ENCODE assay signal across 1 cellular context in the genomic region with DNA sequence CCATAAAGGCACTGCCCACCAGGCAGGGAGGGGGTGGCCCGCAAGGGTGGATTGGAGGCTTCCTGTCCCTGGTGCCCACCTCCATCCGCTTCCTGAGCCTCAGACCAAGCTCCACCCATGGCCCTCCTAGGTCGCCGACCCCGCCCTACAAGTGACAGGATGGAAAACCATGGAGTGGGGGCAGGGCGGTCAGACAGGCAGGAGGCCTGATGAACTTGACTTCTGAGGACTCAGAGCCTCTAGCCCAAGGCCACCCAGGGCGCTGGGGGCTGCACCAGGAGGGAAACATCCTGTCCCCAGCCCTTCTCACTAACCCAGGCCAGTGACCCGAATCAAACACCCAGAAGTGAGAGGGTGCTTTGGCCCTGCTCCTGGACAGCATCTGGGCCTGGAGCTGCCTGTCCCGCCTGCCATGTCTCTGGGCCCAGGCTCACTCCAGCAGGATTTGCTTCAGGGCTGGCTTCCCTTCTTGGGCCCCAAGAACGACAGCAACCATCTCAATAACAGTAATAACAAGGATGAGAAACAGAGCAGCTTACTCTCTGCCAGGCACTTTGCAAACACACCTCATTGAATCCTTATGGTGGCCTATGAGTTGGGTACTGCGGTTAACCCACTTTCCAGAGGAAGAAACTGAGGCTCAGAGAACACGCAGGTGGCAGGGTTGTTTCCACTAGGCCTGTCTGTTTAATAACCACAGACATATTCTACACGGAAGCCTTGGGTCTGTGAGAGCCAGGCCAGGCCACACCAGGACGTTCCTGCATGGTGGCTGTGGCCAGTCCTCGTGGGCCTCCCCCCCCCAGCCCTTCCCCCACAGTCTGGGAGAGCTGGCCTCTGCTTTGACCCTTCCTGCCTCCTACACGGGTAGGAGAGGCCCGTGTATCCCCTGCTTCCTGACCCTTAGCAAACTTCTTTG.
TF ChIP-seq lines count a peak whose summit lies in the region.

No MANE protein-coding gene starts in this region.

TF ChIP-seq in HepG2, 621 proteins besides CTCF, POLR2A, EP300 and RAD21 (continued from another document and continues in another):
- TF ChIP-seq, protein P1, sequence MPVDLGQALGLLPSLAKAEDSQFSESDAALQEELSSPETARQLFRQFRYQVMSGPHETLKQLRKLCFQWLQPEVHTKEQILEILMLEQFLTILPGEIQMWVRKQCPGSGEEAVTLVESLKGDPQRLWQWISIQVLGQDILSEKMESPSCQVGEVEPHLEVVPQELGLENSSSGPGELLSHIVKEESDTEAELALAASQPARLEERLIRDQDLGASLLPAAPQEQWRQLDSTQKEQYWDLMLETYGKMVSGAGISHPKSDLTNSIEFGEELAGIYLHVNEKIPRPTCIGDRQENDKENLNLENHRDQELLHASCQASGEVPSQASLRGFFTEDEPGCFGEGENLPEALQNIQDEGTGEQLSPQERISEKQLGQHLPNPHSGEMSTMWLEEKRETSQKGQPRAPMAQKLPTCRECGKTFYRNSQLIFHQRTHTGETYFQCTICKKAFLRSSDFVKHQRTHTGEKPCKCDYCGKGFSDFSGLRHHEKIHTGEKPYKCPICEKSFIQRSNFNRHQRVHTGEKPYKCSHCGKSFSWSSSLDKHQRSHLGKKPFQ (CRISPR knock-in tag; IDR thresholded peaks at IDR 0.05; ENCODE audit: insufficient replicate concordance), result no peak
- TF ChIP-seq ZNF720 (CRISPR knock-in tag; IDR thresholded peaks at IDR 0.05), result no peak
- no peak for TF ChIP-seq ZSCAN12 (CRISPR knock-in tag; IDR thresholded peaks at IDR 0.05)
- TF ChIP-seq FOSL1 (CRISPR knock-in tag; IDR thresholded peaks at IDR 0.05; ENCODE audit: borderline replicate concordance), result no peak
- TF ChIP-seq, protein P2, sequence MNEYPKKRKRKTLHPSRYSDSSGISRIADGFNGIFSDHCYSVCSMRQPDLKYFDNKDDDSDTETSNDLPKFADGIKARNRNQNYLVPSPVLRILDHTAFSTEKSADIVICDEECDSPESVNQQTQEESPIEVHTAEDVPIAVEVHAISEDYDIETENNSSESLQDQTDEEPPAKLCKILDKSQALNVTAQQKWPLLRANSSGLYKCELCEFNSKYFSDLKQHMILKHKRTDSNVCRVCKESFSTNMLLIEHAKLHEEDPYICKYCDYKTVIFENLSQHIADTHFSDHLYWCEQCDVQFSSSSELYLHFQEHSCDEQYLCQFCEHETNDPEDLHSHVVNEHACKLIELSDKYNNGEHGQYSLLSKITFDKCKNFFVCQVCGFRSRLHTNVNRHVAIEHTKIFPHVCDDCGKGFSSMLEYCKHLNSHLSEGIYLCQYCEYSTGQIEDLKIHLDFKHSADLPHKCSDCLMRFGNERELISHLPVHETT (CRISPR knock-in tag; conservative IDR thresholded peaks at IDR 0.05), result peak; percentile 54; the same call in 1 of the 2 replicates
- TF ChIP-seq, protein P3, sequence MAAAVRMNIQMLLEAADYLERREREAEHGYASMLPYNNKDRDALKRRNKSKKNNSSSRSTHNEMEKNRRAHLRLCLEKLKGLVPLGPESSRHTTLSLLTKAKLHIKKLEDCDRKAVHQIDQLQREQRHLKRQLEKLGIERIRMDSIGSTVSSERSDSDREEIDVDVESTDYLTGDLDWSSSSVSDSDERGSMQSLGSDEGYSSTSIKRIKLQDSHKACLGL (CRISPR knock-in tag; IDR thresholded peaks at IDR 0.05), result no peak
- TF ChIP-seq RNF2 (conservative IDR thresholded peaks at IDR 0.05; ENCODE audit: low read depth), result no peak
- TF ChIP-seq ATF7-NPFF (CRISPR knock-in tag; IDR thresholded peaks at IDR 0.05; ENCODE audit: low read depth), result no peak
- TF ChIP-seq, protein P4, sequence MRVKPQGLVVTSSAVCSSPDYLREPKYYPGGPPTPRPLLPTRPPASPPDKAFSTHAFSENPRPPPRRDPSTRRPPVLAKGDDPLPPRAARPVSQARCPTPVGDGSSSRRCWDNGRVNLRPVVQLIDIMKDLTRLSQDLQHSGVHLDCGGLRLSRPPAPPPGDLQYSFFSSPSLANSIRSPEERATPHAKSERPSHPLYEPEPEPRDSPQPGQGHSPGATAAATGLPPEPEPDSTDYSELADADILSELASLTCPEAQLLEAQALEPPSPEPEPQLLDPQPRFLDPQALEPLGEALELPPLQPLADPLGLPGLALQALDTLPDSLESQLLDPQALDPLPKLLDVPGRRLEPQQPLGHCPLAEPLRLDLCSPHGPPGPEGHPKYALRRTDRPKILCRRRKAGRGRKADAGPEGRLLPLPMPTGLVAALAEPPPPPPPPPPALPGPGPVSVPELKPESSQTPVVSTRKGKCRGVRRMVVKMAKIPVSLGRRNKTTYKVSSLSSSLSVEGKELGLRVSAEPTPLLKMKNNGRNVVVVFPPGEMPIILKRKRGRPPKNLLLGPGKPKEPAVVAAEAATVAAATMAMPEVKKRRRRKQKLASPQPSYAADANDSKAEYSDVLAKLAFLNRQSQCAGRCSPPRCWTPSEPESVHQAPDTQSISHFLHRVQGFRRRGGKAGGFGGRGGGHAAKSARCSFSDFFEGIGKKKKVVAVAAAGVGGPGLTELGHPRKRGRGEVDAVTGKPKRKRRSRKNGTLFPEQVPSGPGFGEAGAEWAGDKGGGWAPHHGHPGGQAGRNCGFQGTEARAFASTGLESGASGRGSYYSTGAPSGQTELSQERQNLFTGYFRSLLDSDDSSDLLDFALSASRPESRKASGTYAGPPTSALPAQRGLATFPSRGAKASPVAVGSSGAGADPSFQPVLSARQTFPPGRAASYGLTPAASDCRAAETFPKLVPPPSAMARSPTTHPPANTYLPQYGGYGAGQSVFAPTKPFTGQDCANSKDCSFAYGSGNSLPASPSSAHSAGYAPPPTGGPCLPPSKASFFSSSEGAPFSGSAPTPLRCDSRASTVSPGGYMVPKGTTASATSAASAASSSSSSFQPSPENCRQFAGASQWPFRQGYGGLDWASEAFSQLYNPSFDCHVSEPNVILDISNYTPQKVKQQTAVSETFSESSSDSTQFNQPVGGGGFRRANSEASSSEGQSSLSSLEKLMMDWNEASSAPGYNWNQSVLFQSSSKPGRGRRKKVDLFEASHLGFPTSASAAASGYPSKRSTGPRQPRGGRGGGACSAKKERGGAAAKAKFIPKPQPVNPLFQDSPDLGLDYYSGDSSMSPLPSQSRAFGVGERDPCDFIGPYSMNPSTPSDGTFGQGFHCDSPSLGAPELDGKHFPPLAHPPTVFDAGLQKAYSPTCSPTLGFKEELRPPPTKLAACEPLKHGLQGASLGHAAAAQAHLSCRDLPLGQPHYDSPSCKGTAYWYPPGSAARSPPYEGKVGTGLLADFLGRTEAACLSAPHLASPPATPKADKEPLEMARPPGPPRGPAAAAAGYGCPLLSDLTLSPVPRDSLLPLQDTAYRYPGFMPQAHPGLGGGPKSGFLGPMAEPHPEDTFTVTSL (CRISPR knock-in tag; IDR thresholded peaks at IDR 0.05; ENCODE audit: borderline replicate concordance), result no peak
- TF ChIP-seq, protein P5, sequence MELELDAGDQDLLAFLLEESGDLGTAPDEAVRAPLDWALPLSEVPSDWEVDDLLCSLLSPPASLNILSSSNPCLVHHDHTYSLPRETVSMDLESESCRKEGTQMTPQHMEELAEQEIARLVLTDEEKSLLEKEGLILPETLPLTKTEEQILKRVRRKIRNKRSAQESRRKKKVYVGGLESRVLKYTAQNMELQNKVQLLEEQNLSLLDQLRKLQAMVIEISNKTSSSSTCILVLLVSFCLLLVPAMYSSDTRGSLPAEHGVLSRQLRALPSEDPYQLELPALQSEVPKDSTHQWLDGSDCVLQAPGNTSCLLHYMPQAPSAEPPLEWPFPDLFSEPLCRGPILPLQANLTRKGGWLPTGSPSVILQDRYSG (CRISPR knock-in tag; IDR thresholded peaks at IDR 0.05), result no peak
- TF ChIP-seq, protein P6, sequence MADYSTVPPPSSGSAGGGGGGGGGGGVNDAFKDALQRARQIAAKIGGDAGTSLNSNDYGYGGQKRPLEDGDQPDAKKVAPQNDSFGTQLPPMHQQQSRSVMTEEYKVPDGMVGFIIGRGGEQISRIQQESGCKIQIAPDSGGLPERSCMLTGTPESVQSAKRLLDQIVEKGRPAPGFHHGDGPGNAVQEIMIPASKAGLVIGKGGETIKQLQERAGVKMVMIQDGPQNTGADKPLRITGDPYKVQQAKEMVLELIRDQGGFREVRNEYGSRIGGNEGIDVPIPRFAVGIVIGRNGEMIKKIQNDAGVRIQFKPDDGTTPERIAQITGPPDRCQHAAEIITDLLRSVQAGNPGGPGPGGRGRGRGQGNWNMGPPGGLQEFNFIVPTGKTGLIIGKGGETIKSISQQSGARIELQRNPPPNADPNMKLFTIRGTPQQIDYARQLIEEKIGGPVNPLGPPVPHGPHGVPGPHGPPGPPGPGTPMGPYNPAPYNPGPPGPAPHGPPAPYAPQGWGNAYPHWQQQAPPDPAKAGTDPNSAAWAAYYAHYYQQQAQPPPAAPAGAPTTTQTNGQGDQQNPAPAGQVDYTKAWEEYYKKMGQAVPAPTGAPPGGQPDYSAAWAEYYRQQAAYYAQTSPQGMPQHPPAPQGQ (CRISPR knock-in tag; IDR thresholded peaks at IDR 0.05; ENCODE audit: borderline replicate concordance), result no peak
- TF ChIP-seq ZNF101 (CRISPR knock-in tag; IDR thresholded peaks at IDR 0.05; ENCODE audit: borderline replicate concordance, low read depth), result no peak
- TF ChIP-seq ZBTB42 (CRISPR knock-in tag; IDR thresholded peaks at IDR 0.05), result no peak
- TF ChIP-seq IKZF1 (IDR thresholded peaks at IDR 0.05), result no peak
- peak; percentile 9; the same call in 1 of the 2 replicates for TF ChIP-seq PRMT3 (CRISPR knock-in tag; IDR thresholded peaks at IDR 0.05; ENCODE audit: borderline replicate concordance, low read depth)
- TF ChIP-seq NBN (conservative IDR thresholded peaks at IDR 0.05), result no peak
- TF ChIP-seq ZNF224 (CRISPR knock-in tag; IDR thresholded peaks at IDR 0.05), result no peak
- TF ChIP-seq, protein P7, sequence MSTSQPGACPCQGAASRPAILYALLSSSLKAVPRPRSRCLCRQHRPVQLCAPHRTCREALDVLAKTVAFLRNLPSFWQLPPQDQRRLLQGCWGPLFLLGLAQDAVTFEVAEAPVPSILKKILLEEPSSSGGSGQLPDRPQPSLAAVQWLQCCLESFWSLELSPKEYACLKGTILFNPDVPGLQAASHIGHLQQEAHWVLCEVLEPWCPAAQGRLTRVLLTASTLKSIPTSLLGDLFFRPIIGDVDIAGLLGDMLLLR (CRISPR knock-in tag; IDR thresholded peaks at IDR 0.05), result 0 out of 2 replicates have a peak, but pooled peaks have one; percentile 25
- no peak for TF ChIP-seq CBX2 (IDR thresholded peaks at IDR 0.05; ENCODE audit: low read depth, low read length)
- no peak for TF ChIP-seq CBX2 (CRISPR knock-in tag; IDR thresholded peaks at IDR 0.05; ENCODE audit: low read depth)
- no peak for TF ChIP-seq PRPF4 (IDR thresholded peaks at IDR 0.05; ENCODE audit: low read depth, low read length, poor library complexity, severe bottlenecking)
- no peak for TF ChIP-seq ZKSCAN5 (CRISPR knock-in tag; IDR thresholded peaks at IDR 0.05)
- 0 out of 2 replicates have a peak, but pooled peaks have one; percentile 14 for TF ChIP-seq ARNT2 (CRISPR knock-in tag; IDR thresholded peaks at IDR 0.05; ENCODE audit: low read depth)
- no peak for TF ChIP-seq ZNF790 (CRISPR knock-in tag; IDR thresholded peaks at IDR 0.05; ENCODE audit: borderline replicate concordance)
- no peak for TF ChIP-seq KDM5A (IDR thresholded peaks at IDR 0.05; ENCODE audit: borderline replicate concordance, low read length)
- TF ChIP-seq, protein P8, sequence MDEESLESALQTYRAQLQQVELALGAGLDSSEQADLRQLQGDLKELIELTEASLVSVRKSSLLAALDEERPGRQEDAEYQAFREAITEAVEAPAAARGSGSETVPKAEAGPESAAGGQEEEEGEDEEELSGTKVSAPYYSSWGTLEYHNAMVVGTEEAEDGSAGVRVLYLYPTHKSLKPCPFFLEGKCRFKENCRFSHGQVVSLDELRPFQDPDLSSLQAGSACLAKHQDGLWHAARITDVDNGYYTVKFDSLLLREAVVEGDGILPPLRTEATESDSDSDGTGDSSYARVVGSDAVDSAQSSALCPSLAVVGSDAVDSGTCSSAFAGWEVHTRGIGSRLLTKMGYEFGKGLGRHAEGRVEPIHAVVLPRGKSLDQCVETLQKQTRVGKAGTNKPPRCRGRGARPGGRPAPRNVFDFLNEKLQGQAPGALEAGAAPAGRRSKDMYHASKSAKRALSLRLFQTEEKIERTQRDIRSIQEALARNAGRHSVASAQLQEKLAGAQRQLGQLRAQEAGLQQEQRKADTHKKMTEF (CRISPR knock-in tag; IDR thresholded peaks at IDR 0.05), result peak; percentile 76
- TF ChIP-seq FOSL2 (CRISPR knock-in tag; IDR thresholded peaks at IDR 0.05), result peak; percentile 57; the same call in 1 of the 2 replicates
- no peak for TF ChIP-seq NAIF1 (CRISPR knock-in tag; IDR thresholded peaks at IDR 0.05; ENCODE audit: borderline replicate concordance)
- TF ChIP-seq SMARCE1 (IDR thresholded peaks at IDR 0.05; ENCODE audit: borderline replicate concordance), result no peak
- no peak for TF ChIP-seq CHD4 (IDR thresholded peaks at IDR 0.05; ENCODE audit: borderline replicate concordance, low read length)
- no peak for TF ChIP-seq ZNF296 (CRISPR knock-in tag; conservative IDR thresholded peaks at IDR 0.05)
- TF ChIP-seq ZNF180 (CRISPR knock-in tag; IDR thresholded peaks at IDR 0.05; ENCODE audit: borderline replicate concordance, low read depth), result no peak
- TF ChIP-seq, protein P9, sequence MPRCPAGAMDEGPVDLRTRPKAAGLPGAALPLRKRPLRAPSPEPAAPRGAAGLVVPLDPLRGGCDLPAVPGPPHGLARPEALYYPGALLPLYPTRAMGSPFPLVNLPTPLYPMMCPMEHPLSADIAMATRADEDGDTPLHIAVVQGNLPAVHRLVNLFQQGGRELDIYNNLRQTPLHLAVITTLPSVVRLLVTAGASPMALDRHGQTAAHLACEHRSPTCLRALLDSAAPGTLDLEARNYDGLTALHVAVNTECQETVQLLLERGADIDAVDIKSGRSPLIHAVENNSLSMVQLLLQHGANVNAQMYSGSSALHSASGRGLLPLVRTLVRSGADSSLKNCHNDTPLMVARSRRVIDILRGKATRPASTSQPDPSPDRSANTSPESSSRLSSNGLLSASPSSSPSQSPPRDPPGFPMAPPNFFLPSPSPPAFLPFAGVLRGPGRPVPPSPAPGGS (CRISPR knock-in tag; IDR thresholded peaks at IDR 0.05), result peak; percentile 70; the same call in 1 of the 2 replicates
- peak; percentile 40; the same call in 1 of the 2 replicates for TF ChIP-seq ZSCAN21 (CRISPR knock-in tag; IDR thresholded peaks at IDR 0.05; ENCODE audit: borderline replicate concordance)
- no peak for TF ChIP-seq NFE2L2 (IDR thresholded peaks at IDR 0.05; ENCODE audit: low read length)
- no peak for TF ChIP-seq GABPA (IDR thresholded peaks at IDR 0.05; ENCODE audit: low read depth, low read length)
- peak; percentile 74 for TF ChIP-seq GABPA (CRISPR knock-in tag; IDR thresholded peaks at IDR 0.05; ENCODE audit: low read depth)
- no peak for TF ChIP-seq ONECUT2 (CRISPR knock-in tag; IDR thresholded peaks at IDR 0.05)
- TF ChIP-seq NFIB (CRISPR knock-in tag; IDR thresholded peaks at IDR 0.05; ENCODE audit: borderline replicate concordance), result no peak
- TF ChIP-seq ZNF335 (CRISPR knock-in tag; IDR thresholded peaks at IDR 0.05), result peak; percentile 49; the same call in 1 of the 2 replicates
- no peak for TF ChIP-seq SUZ12 (IDR thresholded peaks at IDR 0.05; ENCODE audit: low read depth, low read length)
- TF ChIP-seq, protein P10, sequence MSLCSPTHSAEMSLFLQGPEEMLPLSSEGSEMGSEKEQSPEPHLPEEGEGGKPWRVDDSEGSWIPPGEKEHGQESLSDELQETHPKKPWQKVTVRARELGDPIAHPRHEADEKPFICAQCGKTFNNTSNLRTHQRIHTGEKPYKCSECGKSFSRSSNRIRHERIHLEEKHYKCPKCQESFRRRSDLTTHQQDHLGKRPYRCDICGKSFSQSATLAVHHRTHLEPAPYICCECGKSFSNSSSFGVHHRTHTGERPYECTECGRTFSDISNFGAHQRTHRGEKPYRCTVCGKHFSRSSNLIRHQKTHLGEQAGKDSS (CRISPR knock-in tag; IDR thresholded peaks at IDR 0.05; ENCODE audit: borderline replicate concordance, low read depth), result peak; percentile 82; the same call in 1 of the 2 replicates
- TF ChIP-seq ZNF674 (CRISPR knock-in tag; IDR thresholded peaks at IDR 0.05; ENCODE audit: low read depth), result no peak
- TF ChIP-seq SSRP1 (CRISPR knock-in tag; IDR thresholded peaks at IDR 0.05), result no peak
- no peak for TF ChIP-seq ARNT (IDR thresholded peaks at IDR 0.05)
- TF ChIP-seq DNMT3B (CRISPR knock-in tag; conservative IDR thresholded peaks at IDR 0.05), result 0 out of 2 replicates have a peak, but pooled peaks have one; percentile 11
